In genomic region chr1:3417082-3417728, GRCh38 we compare ENCODE assay signal across 1 cellular context.
TF ChIP-seq lines count a peak whose summit lies in the region.

No MANE protein-coding gene starts in this region.

TF ChIP-seq in HCT116, 20 proteins besides CTCF, POLR2A, EP300 and RAD21 (continued from another document):
- TF ChIP-seq REST (IDR thresholded peaks at IDR 0.05; ENCODE audit: low read depth) (no peak), ELF1 (IDR thresholded peaks at IDR 0.05; ENCODE audit: borderline replicate concordance, low read depth) (no peak), YY1 (IDR thresholded peaks at IDR 0.05; ENCODE audit: extremely low read depth, insufficient replicate concordance, low read depth, low read length) (no peak)
TF ChIP-seq in HCT116: peak in this region for 0.
